In the genomic region with DNA sequence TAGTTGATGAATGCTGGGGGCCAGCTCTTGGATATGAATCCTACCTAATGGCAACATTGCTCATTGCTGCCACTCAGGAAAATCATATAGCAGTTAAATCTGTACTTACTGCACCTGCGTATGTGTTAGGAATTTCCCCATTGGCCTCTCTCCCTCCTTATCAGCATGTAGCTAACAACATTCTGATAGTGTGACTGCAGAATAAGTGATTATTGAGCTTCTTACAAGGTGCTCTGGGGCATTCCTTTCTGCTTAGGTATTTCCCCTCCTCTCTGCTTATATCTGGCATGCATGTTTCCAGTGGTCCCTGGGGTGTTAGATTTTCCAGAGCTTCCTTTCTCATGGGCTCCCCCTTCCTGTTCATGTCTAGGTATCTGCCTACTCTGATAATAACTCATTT, we compare ENCODE assay signal across 24 cellular contexts.
"Had no signal": no experiment of that assay in that cellular context is flagged by ENCODE, and none has a peak within 500 bp of the region (broad histone marks: within the 10 kb centered on the region; RNA-seq: fewer than 3 reads in every experiment).

No MANE protein-coding gene starts in this region.

- H3K27me3 ChIP-seq: breast epithelium, esophagus squamous epithelium, gastrocnemius medialis, suprapubic skin, tibial nerve had no signal

- DNase-seq: activated CD4-positive, alpha-beta T cell treated with anti-CD3 and anti-CD28 coated beads for 36 hours; activated CD4-positive, CD25-positive, alpha-beta regulatory T cell; activated CD8-positive, alpha-beta memory T cell treated with anti-CD3 and anti-CD28 coated beads, Interleukin-2, amount 10 ng/mL, durations not matched to agents 7 days and 5 days; activated CD8-positive, alpha-beta T cell treated with anti-CD3 and anti-CD28 coated beads, Interleukin-2, amount 10 ng/mL, durations not matched to agents 7 days and 5 days; activated gamma-delta T cell; activated naive CD4-positive, alpha-beta T cell treated with anti-CD3 and anti-CD28 coated beads, Interleukin-2, amount 10 ng/mL, durations not matched to agents 7 days and 5 days; activated naive CD8-positive, alpha-beta T cell treated with anti-CD3 and anti-CD28 coated beads, Interleukin-2, amount 10 ng/mL, durations not matched to agents 7 days and 5 days; amniotic stem cell; central memory CD4-positive, alpha-beta T cell; esophagus squamous epithelium; gastrocnemius medialis; hippocampal formation; mammary epithelial cell; midbrain; naive thymus-derived CD4-positive, alpha-beta T cell; occipital lobe; right cardiac atrium; stimulated activated CD4-positive, alpha-beta T cell treated with anti-CD3 and anti-CD28 coated beads, Interleukin-15, amount 100 ng/mL, for 24 hours; stimulated activated CD4-positive, alpha-beta T cell treated with anti-CD3 and anti-CD28 coated beads, Interleukin-2, amount 100 ng/mL, for 24 hours; stimulated activated naive B cell treated with anti-CD40 and anti-IgM and Interleukin-4, amounts not matched to agents 10 μg/mL and 1 μg/mL and 100 μg/mL, for 72 hours; T-helper 1 cell had no signal

- H3K4me1 ChIP-seq: breast epithelium, esophagus squamous epithelium, gastrocnemius medialis, suprapubic skin, tibial nerve had no signal

- H3K27ac ChIP-seq: breast epithelium, esophagus squamous epithelium, gastrocnemius medialis, suprapubic skin, tibial nerve had no signal

- ATAC-seq: activated CD4-positive, alpha-beta T cell treated with anti-CD3 and anti-CD28 coated beads for 36 hours; activated CD8-positive, alpha-beta memory T cell treated with anti-CD3 and anti-CD28 coated beads, Interleukin-2, amount 10 ng/mL, durations not matched to agents 7 days and 5 days; activated CD8-positive, alpha-beta T cell treated with anti-CD3 and anti-CD28 coated beads, Interleukin-2, amount 10 ng/mL, durations not matched to agents 7 days and 5 days; gastrocnemius medialis; naive thymus-derived CD4-positive, alpha-beta T cell; right cardiac atrium; stimulated activated naive B cell treated with anti-CD40 and anti-IgM and Interleukin-4, amounts not matched to agents 10 μg/mL and 1 μg/mL and 100 μg/mL, for 72 hours had no signal
